In genomic region chr17:39753514-39754160, GRCh38 we compare ENCODE assay signal across 8 cellular contexts. TPM values are rescaled to one million over a fixed set of nuclear protein-coding genes. Genes with fewer than 3 reads are reported as not detected.
DNase-seq lines count a peak whose midpoint lies in the region; ATAC-seq, FAIRE-seq and TF ChIP-seq lines count a peak whose summit lies in the region.

No MANE protein-coding gene starts in this region.

- DNase-seq in A549 (ENCODE audit: low read depth in 1 of 2, low spot score in 1 of 2) = no peak
- DNase-seq in GF-D8 (lab: John Stamatoyannopoulos, UW) = peak; percentile 52
- DNase-seq in HAP-1 (ENCODE audit: low spot score in 2 of 2) = no peak
- peak; percentile 60 for DNase-seq in MM.1S
- DNase-seq in activated T-helper 1 cell treated with Interleukin-2 at 50 U/mL for 16 hours (ENCODE audit: low read depth) = peak; percentile 63
- DNase-seq in Right ventricle myocardium inferior (ENCODE audit: missing footprints) = peak; percentile 87
- DNase-seq in posterior vena cava (ENCODE audit: low spot score) = peak; percentile 89
- no peak for DNase-seq in ecto neural progenitor cell (ENCODE audit: low spot score)

- TF ChIP-seq EP300 in A549 (IDR thresholded peaks at IDR 0.05) = no peak

- CTCF ChIA-PET in A549 (lab: Yijun Ruan, JAX) = interaction anchor here (0.6 to 15.6 kb wide), 41 partner anchors 10 to 206 kb away, joined by 3 to 217 read pairs (median 4); partner anchors contain the start of genes IKZF3, MIEN1, PGAP3 and PPP1R1B

- H3K4me1 ChIP-seq in A549 (peaks cover 21% of the 10 kb centered on the region), HAP-1 (peaks cover 5% of the 10 kb centered on the region), MM.1S (ENCODE audit: low read length) (peaks cover 44% of the 10 kb centered on the region)

- peaks cover 41% of the 10 kb centered on the region for H3F3A ChIP-seq in MM.1S (ENCODE audit: insufficient read depth, low read length)

- no peak for TF ChIP-seq RAD21 in A549 (conservative IDR thresholded peaks at IDR 0.05 in 1 of 2, IDR thresholded peaks at IDR 0.05 in 1 of 2)

- H3K27ac ChIP-seq in A549 (peak overlapping the region; percentile 83 to 96), MM.1S (ENCODE audit: low read length) (peak overlapping the region; percentile 99)

- no peaks in the 10 kb centered on the region for H4K20me1 ChIP-seq in MM.1S (ENCODE audit: insufficient read depth, low read length)

- H3K9ac ChIP-seq in MM.1S (ENCODE audit: low read length) = peak overlapping the region; percentile 96

- no peaks in the 10 kb centered on the region for H3K36me3 ChIP-seq in HAP-1 (replicated peaks)
- no peaks in the 10 kb centered on the region for H3K36me3 ChIP-seq in MM.1S (replicated peaks; ENCODE audit: insufficient read depth, low read length)

- no peak for FAIRE-seq in A549 (lab: Jason Lieb, UNC)

- peak; percentile 31; the same call in 1 of the 2 replicates for TF ChIP-seq POLR2A in A549 (IDR thresholded peaks at IDR 0.05; ENCODE audit: low read length)

- H3K4me2 ChIP-seq in A549 (peak overlapping the region; percentile 94), MM.1S (ENCODE audit: low read depth, low read length) (peak overlapping the region; percentile 96)

- H3K4me3 ChIP-seq in A549 (peak overlapping the region; percentile 69), HAP-1 (peak overlapping the region; percentile 40), MM.1S (ENCODE audit: low read length) (peak overlapping the region; percentile 85)

- H3K9me2 ChIP-seq in MM.1S (replicated peaks; ENCODE audit: insufficient read depth, low read length) = no peaks in the 10 kb centered on the region

- H3K9me3 ChIP-seq in A549 (no peaks in the 10 kb centered on the region), HAP-1 (no peaks in the 10 kb centered on the region), MM.1S (replicated peaks; ENCODE audit: insufficient read depth, low read length) (no peaks in the 10 kb centered on the region)

- H3K79me2 ChIP-seq in MM.1S (ENCODE audit: low read length) = peaks cover 13% of the 10 kb centered on the region

- in situ Hi-C loops in HAP-1 (cut with MboI; ENCODE audit: low sequenced_read_pairs) = no loop called here

- ATAC-seq in A549 (peak; percentile 26 to 38; a peak in 5 of 6 replicates), Right ventricle myocardium inferior (peak; percentile 42)

- no peak for TF ChIP-seq CTCF in A549 (IDR thresholded peaks at IDR 0.05)
- TF ChIP-seq CTCF in MM.1S (IDR thresholded peaks at IDR 0.05; ENCODE audit: low read length) = no peak

- H3K27me3 ChIP-seq in HAP-1 (ENCODE audit: low read depth) (no peaks in the 10 kb centered on the region), MM.1S (replicated peaks; ENCODE audit: insufficient read depth, low read length) (no peaks in the 10 kb centered on the region; the same call in 1 of the 2 replicates)

- WGBS in A549 (ENCODE audit: missing lambda C conversion rate) = 57% methylated on average over 14 of the region's 55 CpGs

- peak overlapping the region; percentile 86 for H2AFZ ChIP-seq in MM.1S (ENCODE audit: low read length)

- POLR2A ChIA-PET in A549 (lab: Yijun Ruan, JAX) = interaction anchor here (1.0 to 2.8 kb wide), 3 partner anchors 24 to 226 kb away, joined by 3 to 12 read pairs (median 7); partner anchors contain the start of genes MIEN1 and PSMD3

- intact Hi-C loops in Right ventricle myocardium inferior (cut with DNase I) = loop anchor here (1.0 to 10.0 kb wide), 6 partner anchors 91 to 206 kb away; partner anchors contain the start of genes IKZF3, STARD3 and ZPBP2
- intact Hi-C loops in posterior vena cava (cut with DNase I) = loop anchor here (5.0 kb wide), 2 partner anchors 116 to 131 kb away; partner anchors contain the start of gene STARD3 (in 1 of the 2)

TF ChIP-seq in A549, 52 proteins besides CTCF, POLR2A, EP300 and RAD21:
- TF ChIP-seq HEYL (CRISPR knock-in tag; IDR thresholded peaks at IDR 0.05) (no peak), NFE2L2 (conservative IDR thresholded peaks at IDR 0.05; ENCODE audit: low read length) (no peak), HOXB13 (CRISPR knock-in tag; IDR thresholded peaks at IDR 0.05; ENCODE audit: low read depth) (peak; percentile 81), HOXB5 (CRISPR knock-in tag; IDR thresholded peaks at IDR 0.05) (peak; percentile 77; the same call in 1 of the 2 replicates), FOSB (CRISPR knock-in tag; IDR thresholded peaks at IDR 0.05) (no peak), TP53 (CRISPR knock-in tag; IDR thresholded peaks at IDR 0.05) (no peak), PHF8 (IDR thresholded peaks at IDR 0.05; ENCODE audit: borderline replicate concordance, low read depth) (peak; percentile 51; the same call in 1 of the 2 replicates), CHD4 (IDR thresholded peaks at IDR 0.05; ENCODE audit: borderline replicate concordance) (no peak), MAFK (IDR thresholded peaks at IDR 0.05; ENCODE audit: partially characterized antibody) (no peak), NPAS2 (CRISPR knock-in tag; IDR thresholded peaks at IDR 0.05; ENCODE audit: borderline replicate concordance) (0 out of 2 replicates have a peak, but pooled peaks have one; percentile 17), EHF (CRISPR knock-in tag; IDR thresholded peaks at IDR 0.05) (peak; percentile 89; the same call in 1 of the 2 replicates), HOXA7 (CRISPR knock-in tag; IDR thresholded peaks at IDR 0.05) (no peak), GATA3 (IDR thresholded peaks at IDR 0.05; ENCODE audit: borderline replicate concordance) (0 out of 2 replicates have a peak, but pooled peaks have one; percentile 1)

RNA-seq across cellular contexts. Expression of gene GRB7, which starts 15.9 kb away (rescaled TPM):
- 5.9 and 8.6 TPM in 2 replicates for polyA plus RNA-seq in A549 (2011; rRNA removed)
- 4.5 and 5.5 TPM in 2 replicates for polyA plus RNA-seq in A549 (2012; cell fraction: cytosol; rRNA removed)
- 22.5 and 23.6 TPM in 2 replicates for polyA plus RNA-seq in A549 (2012; cell fraction: nucleus; rRNA removed)
- polyA plus RNA-seq in A549 (2017; fragmentation: RNase III; extraction: RNeasy Plus Mini Kit Qiagen cat#74134 plus additional on column Dnase treatment) = 5.0 to 10.7 TPM (median 10.1 TPM) in 3 replicates
- polyA minus RNA-seq in A549 (2011; rRNA and poly(A)+ RNA removed) = 13.1 and 15.9 TPM in 2 replicates
- 2.4 TPM for total RNA-seq in Right ventricle myocardium inferior
- total RNA-seq in posterior vena cava = not detected

RNA-seq across cellular contexts. Expression of gene MIEN1, which starts 23.3 kb away (rescaled TPM):
- polyA plus RNA-seq in A549 (2011; rRNA removed) = 63.9 and 111 TPM in 2 replicates
- 101 and 102 TPM in 2 replicates for polyA plus RNA-seq in A549 (2012; cell fraction: cytosol; rRNA removed)
- 36.5 and 53.9 TPM in 2 replicates for polyA plus RNA-seq in A549 (2012; cell fraction: nucleus; rRNA removed)
- polyA plus RNA-seq in A549 (2017; fragmentation: RNase III; extraction: RNeasy Plus Mini Kit Qiagen cat#74134 plus additional on column Dnase treatment) = 73.2 to 86.5 TPM (median 85.5 TPM) in 3 replicates
- polyA minus RNA-seq in A549 (2011; rRNA and poly(A)+ RNA removed) = 40.9 and 46.7 TPM in 2 replicates
- 49.4 TPM for total RNA-seq in Right ventricle myocardium inferior
- 10 to 100 TPM; 27.4 to 33.6 TPM for total RNA-seq in posterior vena cava

RNA-seq across cellular contexts. Expression of gene ERBB2, which starts 53.8 kb away (rescaled TPM):
- polyA plus RNA-seq in A549 (2011; rRNA removed) (22.4 and 34.8 TPM in 2 replicates), A549 (2017; fragmentation: RNase III; extraction: RNeasy Plus Mini Kit Qiagen cat#74134 plus additional on column Dnase treatment) (28.6 to 32.4 TPM (median 32.0 TPM) in 3 replicates)
- 18.9 and 24.0 TPM in 2 replicates for polyA plus RNA-seq in A549 (2012; cell fraction: cytosol; rRNA removed)
- polyA plus RNA-seq in A549 (2012; cell fraction: nucleus; rRNA removed) = 55.4 and 64.4 TPM in 2 replicates
- polyA minus RNA-seq in A549 (2011; rRNA and poly(A)+ RNA removed) = 74.9 and 108 TPM in 2 replicates
- total RNA-seq in Right ventricle myocardium inferior (68.7 TPM), posterior vena cava (10 to 100 TPM; 33.0 to 42.8 TPM)

Comparison
In these comparisons a context has a peak if more than half of its experiments do, and no peak if none do; other contexts are left out.
1. DNase-seq: peak in GF-D8 (single experiment), MM.1S (single experiment), activated T-helper 1 cell treated with Interleukin-2 at 50 U/mL for 16 hours (single experiment), Right ventricle myocardium inferior (single experiment) and posterior vena cava (single experiment); none in A549 (0 of 2), HAP-1 (0 of 2) and ecto neural progenitor cell (single experiment).
2. Peak in every context shown above with its lines, with median percentiles within 50 percentile points of each other: H3K4me3 ChIP-seq.